2 cellular contexts compared by ENCODE assay signal in the genomic region with DNA sequence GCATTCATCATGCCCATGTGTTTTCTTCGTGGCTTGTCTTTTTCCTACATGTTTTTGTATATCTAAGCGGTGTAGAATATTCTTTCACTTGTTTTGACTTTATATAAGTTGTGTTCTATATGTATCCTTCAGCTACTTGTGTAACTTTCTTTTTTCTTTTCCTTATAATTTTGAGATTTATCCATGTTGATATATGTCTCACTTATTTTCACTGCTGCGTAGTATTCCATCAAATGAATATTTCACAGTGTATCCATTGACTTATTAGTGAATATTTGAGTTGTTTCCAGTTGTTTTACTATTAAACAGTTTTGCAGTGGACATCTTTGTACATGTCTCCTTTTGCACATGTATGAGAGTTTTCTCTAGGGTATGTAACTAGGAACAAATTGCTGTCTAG.
TF ChIP-seq lines count a peak whose summit lies in the region.

No MANE protein-coding gene starts in this region.

TF ChIP-seq in HepG2, 621 proteins besides CTCF, POLR2A, EP300 and RAD21:
- TF ChIP-seq ZNF670 (CRISPR knock-in tag; IDR thresholded peaks at IDR 0.05; ENCODE audit: borderline replicate concordance) (no peak), NCOR1 (IDR thresholded peaks at IDR 0.05; ENCODE audit: borderline replicate concordance, low read length) (no peak), ZNF446 (CRISPR knock-in tag; IDR thresholded peaks at IDR 0.05) (no peak), CENPT (CRISPR knock-in tag; IDR thresholded peaks at IDR 0.05; ENCODE audit: low read depth) (no peak), CEBPB (IDR thresholded peaks at IDR 0.05; ENCODE audit: borderline replicate concordance, low read depth, low read length) (no peak), SYNCRIP (IDR thresholded peaks at IDR 0.05; ENCODE audit: insufficient read depth, low read depth, low read length) (no peak)
- TF ChIP-seq, protein P1, sequence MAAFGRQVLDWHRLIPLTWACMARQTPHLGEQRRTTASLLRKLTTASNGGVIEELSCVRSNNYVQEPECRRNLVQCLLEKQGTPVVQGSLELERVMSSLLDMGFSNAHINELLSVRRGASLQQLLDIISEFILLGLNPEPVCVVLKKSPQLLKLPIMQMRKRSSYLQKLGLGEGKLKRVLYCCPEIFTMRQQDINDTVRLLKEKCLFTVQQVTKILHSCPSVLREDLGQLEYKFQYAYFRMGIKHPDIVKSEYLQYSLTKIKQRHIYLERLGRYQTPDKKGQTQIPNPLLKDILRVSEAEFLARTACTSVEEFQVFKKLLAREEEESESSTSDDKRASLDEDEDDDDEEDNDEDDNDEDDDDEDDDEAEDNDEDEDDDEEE (CRISPR knock-in tag; IDR thresholded peaks at IDR 0.05): no peak

TF ChIP-seq in HEK293, 187 proteins besides CTCF, POLR2A, EP300 and RAD21:
- peak; percentile 97 for TF ChIP-seq ZNF146 (tag by site-specific recombination; IDR thresholded peaks at IDR 0.05)
- TF ChIP-seq, protein P2, sequence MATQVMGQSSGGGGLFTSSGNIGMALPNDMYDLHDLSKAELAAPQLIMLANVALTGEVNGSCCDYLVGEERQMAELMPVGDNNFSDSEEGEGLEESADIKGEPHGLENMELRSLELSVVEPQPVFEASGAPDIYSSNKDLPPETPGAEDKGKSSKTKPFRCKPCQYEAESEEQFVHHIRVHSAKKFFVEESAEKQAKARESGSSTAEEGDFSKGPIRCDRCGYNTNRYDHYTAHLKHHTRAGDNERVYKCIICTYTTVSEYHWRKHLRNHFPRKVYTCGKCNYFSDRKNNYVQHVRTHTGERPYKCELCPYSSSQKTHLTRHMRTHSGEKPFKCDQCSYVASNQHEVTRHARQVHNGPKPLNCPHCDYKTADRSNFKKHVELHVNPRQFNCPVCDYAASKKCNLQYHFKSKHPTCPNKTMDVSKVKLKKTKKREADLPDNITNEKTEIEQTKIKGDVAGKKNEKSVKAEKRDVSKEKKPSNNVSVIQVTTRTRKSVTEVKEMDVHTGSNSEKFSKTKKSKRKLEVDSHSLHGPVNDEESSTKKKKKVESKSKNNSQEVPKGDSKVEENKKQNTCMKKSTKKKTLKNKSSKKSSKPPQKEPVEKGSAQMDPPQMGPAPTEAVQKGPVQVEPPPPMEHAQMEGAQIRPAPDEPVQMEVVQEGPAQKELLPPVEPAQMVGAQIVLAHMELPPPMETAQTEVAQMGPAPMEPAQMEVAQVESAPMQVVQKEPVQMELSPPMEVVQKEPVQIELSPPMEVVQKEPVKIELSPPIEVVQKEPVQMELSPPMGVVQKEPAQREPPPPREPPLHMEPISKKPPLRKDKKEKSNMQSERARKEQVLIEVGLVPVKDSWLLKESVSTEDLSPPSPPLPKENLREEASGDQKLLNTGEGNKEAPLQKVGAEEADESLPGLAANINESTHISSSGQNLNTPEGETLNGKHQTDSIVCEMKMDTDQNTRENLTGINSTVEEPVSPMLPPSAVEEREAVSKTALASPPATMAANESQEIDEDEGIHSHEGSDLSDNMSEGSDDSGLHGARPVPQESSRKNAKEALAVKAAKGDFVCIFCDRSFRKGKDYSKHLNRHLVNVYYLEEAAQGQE (tag by site-specific recombination; IDR thresholded peaks at IDR 0.05): no peak
